In the genomic region with DNA sequence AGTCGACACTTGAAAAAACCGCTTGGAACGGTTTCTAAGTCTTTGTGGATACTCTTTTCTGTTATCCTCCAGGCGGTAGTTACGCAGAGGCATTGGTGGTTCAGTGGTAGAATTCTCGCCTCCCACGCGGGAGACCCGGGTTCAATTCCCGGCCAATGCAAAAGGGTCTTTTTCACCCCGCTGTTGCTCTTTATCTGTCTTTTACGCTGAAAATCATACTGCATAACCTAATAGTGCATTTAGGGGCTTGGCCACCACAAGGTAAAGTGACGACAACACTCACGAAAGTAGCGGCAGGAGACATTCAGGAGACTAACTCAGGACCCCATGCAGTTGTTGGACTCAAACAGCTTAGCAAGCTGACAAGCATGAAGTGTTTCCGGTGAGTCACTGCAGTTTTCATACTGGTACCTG, we compare ENCODE assay signal across 2 cellular contexts.
TF ChIP-seq lines count a peak whose summit lies in the region.
"Not testable (repeated sequence)": the region's sequence is repeated elsewhere in the genome, so short reads cannot be mapped to it uniquely, and the experiment has no call there.

No MANE protein-coding gene starts in this region.

TF ChIP-seq in A549, 52 proteins besides CTCF, POLR2A, EP300 and RAD21:
- peak; percentile 64 for TF ChIP-seq SREBF2 (IDR thresholded peaks at IDR 0.05)
- TF ChIP-seq MAX (IDR thresholded peaks at IDR 0.05) = peak; percentile 49; the same call in 1 of the 2 replicates
- 0 out of 5 replicates have a peak, but pooled peaks of 1 of the 2 experiments have one; percentile 29 for TF ChIP-seq JUN (IDR thresholded peaks at IDR 0.05)
TF ChIP-seq in A549: peak in this region for 3; not testable (repeated sequence) for 49.

TF ChIP-seq in K562, 482 proteins besides CTCF, POLR2A, EP300 and RAD21:
- TF ChIP-seq ETS1 (conservative IDR thresholded peaks at IDR 0.05; ENCODE audit: control insufficient read depth, low read depth, low read length) (0 out of 2 replicates have a peak, but pooled peaks have one; percentile 41), EGR1 (conservative IDR thresholded peaks at IDR 0.05) (0 out of 2 replicates have a peak, but pooled peaks have one; percentile 15), GTF3C2 (IDR thresholded peaks at IDR 0.05; ENCODE audit: borderline replicate concordance, extremely low read depth, insufficient read length) (peak; percentile 68), HDAC1 (IDR thresholded peaks at IDR 0.05) (peak in 1 of 2 experiments; percentile 25; a peak in 1 of 4 replicates), HNRNPLL (IDR thresholded peaks at IDR 0.05; ENCODE audit: low read depth, low read length, poor library complexity, severe bottlenecking) (peak; percentile 55), ZBTB33 (CRISPR knock-in tag; IDR thresholded peaks at IDR 0.05) (peak; percentile 47; the same call in 1 of the 2 replicates), POLR2H (tag; IDR thresholded peaks at IDR 0.05; ENCODE audit: low read depth) (peak; percentile 98), TBP (optimal IDR thresholded peaks at IDR 0.05; ENCODE audit: low read depth, low read length) (peak; percentile 32), TEAD4 (IDR thresholded peaks at IDR 0.05; ENCODE audit: low read length) (0 out of 2 replicates have a peak, but pooled peaks have one; percentile 31), CREM (IDR thresholded peaks at IDR 0.05; ENCODE audit: low read depth) (peak; percentile 44; the same call in 1 of the 2 replicates), ZBTB40 (IDR thresholded peaks at IDR 0.05) (peak; percentile 68), BDP1 (IDR thresholded peaks at IDR 0.05; ENCODE audit: insufficient read depth, insufficient read length) (peak; percentile 30), HMBOX1 (IDR thresholded peaks at IDR 0.05) (0 out of 2 replicates have a peak, but pooled peaks have one; percentile 42), CXXC5 (CRISPR knock-in tag; IDR thresholded peaks at IDR 0.05) (peak; percentile 50), ZBTB7A (IDR thresholded peaks at IDR 0.05; ENCODE audit: borderline replicate concordance, control insufficient read depth, low read depth, low read length) (peak; percentile 75; the same call in 1 of the 2 replicates), NFIC (IDR thresholded peaks at IDR 0.05) (peak; percentile 31; the same call in 1 of the 2 replicates), POLR3A (IDR thresholded peaks at IDR 0.05; ENCODE audit: borderline replicate concordance, extremely low read depth, insufficient read depth, insufficient read length) (peak; percentile 70)
- not testable (repeated sequence) for TF ChIP-seq TEAD4 (CRISPR knock-in tag; IDR thresholded peaks at IDR 0.05; ENCODE audit: borderline replicate concordance); ZBTB40 (CRISPR knock-in tag; IDR thresholded peaks at IDR 0.05)
